In genomic region chr6:125913864-125914351, GRCh38 we compare ENCODE assay signal across 9 cellular contexts. TPM values are rescaled to one million over a fixed set of nuclear protein-coding genes. Genes with fewer than 3 reads are reported as not detected.
A peak's percentile ranks its signal among the peaks of the same experiment; 100 is the strongest.
DNase-seq lines count a peak whose midpoint lies in the region; ATAC-seq and TF ChIP-seq lines count a peak whose summit lies in the region.
"Had no signal": no experiment of that assay in that cellular context is flagged by ENCODE, and none has a peak within 500 bp of the region (broad histone marks: within the 10 kb centered on the region; RNA-seq: fewer than 3 reads in every experiment).

No MANE protein-coding gene starts in this region.

- TF ChIP-seq POLR2A in uterus (IDR thresholded peaks at IDR 0.05) = no peak

- H3K27me3 ChIP-seq in adipocyte (replicated peaks; ENCODE audit: control insufficient read depth, insufficient read depth, low read length) (no peaks in the 10 kb centered on the region), uterus (no peaks in the 10 kb centered on the region)

- H3K9me3 ChIP-seq in adipocyte (ENCODE audit: control insufficient read depth, low read length) (no peaks in the 10 kb centered on the region), uterus (no peaks in the 10 kb centered on the region)

- no peak for ATAC-seq in GM18517 (IDR thresholded peaks at IDR 0.05; ENCODE audit: unreplicated experiment)

- H3K4me3 ChIP-seq in adipocyte (ENCODE audit: low read length) (peak overlapping the region; percentile 55), uterus (no peak overlapping the region)

- H3K9ac ChIP-seq in adipocyte (ENCODE audit: low read length) = peak overlapping the region; percentile 16

- H3K4me1 ChIP-seq in adipocyte (ENCODE audit: control insufficient read depth, insufficient read depth, low read length) (peaks cover 42% of the 10 kb centered on the region), uterus (peaks cover 0 to 5% of the 10 kb centered on the region in 2 donors)

- intact Hi-C loops in uterus (cut with DNase I; ENCODE audit: low total_unique reads) = no loop called here

- no peak for TF ChIP-seq CTCF in uterus (IDR thresholded peaks at IDR 0.05)

- DNase-seq in DMS53 (lab: John Stamatoyannopoulos, UW) = peak; percentile 50
- no peak for DNase-seq in DMS53 treated with DMSO at 0.1 percent for 48 hours (lab: John Stamatoyannopoulos, UW; ENCODE audit: unreplicated experiment)
- DNase-seq in adipocyte (ENCODE audit: low read depth) = peak; percentile 96
- DNase-seq in hepatic stellate cell (ENCODE audit: low spot score) = peak; percentile 50
- peak; percentile 24 to 63 for DNase-seq in uterus
- no peak for DNase-seq in NCI-H2029 treated with DMSO at 0.1 percent for 48 hours (lab: John Stamatoyannopoulos, UW)
- no peak for DNase-seq in islet precursor cell
- DNase-seq: activated CD4-positive, alpha-beta memory T cell treated with anti-CD3 and anti-CD28 coated beads for 36 hours had no signal

- peaks cover 41% of the 10 kb centered on the region for H3K36me3 ChIP-seq in adipocyte (ENCODE audit: control insufficient read depth, insufficient read depth, low read length, severe bottlenecking)
- H3K36me3 ChIP-seq in uterus = no peaks in the 10 kb centered on the region

- peak overlapping the region in 1 of 2 donors; percentile 51 for H3K27ac ChIP-seq in uterus

RNA-seq across cellular contexts. Expression of gene HINT3, which starts 42.7 kb away (rescaled TPM):
- 10 to 100 TPM; 13.1 to 49.3 (median 23.1) TPM for total RNA-seq in uterus

Comparison
In these comparisons a context has a peak if more than half of its experiments do, and no peak if none do; other contexts are left out.
1. DNase-seq: peak in DMS53 (single experiment), adipocyte (single experiment), hepatic stellate cell (single experiment) and uterus (2 of 2); none in DMS53 treated with DMSO at 0.1 percent for 48 hours (single experiment), NCI-H2029 treated with DMSO at 0.1 percent for 48 hours (single experiment) and islet precursor cell (single experiment).